ENCODE assay signal across 1 cellular context in the genomic region with DNA sequence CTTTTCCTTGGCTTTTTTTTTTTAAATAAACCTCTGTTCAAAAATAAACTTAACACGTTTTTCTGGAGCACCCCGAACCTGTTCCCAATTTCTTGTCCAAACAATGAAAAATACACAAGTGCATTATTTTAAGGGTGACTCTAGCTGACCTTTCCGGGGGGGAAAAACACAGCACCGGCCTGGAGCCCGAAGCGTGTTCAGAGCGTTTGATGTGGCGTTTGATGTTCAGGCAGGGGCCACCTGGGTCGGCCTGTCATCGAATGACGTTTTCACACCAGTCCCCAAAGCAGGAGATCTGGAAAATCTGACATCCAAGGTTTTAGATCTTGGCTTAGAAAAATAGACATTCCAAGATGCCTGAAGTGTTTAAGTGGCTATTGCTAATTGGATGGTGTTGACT.
TF ChIP-seq lines count a peak whose summit lies in the region.

No MANE protein-coding gene starts in this region.

TF ChIP-seq in HEK293, 187 proteins besides CTCF, POLR2A, EP300 and RAD21 (continued from another document):
- TF ChIP-seq, protein P1, sequence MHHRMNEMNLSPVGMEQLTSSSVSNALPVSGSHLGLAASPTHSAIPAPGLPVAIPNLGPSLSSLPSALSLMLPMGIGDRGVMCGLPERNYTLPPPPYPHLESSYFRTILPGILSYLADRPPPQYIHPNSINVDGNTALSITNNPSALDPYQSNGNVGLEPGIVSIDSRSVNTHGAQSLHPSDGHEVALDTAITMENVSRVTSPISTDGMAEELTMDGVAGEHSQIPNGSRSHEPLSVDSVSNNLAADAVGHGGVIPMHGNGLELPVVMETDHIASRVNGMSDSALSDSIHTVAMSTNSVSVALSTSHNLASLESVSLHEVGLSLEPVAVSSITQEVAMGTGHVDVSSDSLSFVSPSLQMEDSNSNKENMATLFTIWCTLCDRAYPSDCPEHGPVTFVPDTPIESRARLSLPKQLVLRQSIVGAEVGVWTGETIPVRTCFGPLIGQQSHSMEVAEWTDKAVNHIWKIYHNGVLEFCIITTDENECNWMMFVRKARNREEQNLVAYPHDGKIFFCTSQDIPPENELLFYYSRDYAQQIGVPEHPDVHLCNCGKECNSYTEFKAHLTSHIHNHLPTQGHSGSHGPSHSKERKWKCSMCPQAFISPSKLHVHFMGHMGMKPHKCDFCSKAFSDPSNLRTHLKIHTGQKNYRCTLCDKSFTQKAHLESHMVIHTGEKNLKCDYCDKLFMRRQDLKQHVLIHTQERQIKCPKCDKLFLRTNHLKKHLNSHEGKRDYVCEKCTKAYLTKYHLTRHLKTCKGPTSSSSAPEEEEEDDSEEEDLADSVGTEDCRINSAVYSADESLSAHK (tag by site-specific recombination; IDR thresholded peaks at IDR 0.05), result no peak
